ENCODE assay signal across 22 cellular contexts in the genomic region with DNA sequence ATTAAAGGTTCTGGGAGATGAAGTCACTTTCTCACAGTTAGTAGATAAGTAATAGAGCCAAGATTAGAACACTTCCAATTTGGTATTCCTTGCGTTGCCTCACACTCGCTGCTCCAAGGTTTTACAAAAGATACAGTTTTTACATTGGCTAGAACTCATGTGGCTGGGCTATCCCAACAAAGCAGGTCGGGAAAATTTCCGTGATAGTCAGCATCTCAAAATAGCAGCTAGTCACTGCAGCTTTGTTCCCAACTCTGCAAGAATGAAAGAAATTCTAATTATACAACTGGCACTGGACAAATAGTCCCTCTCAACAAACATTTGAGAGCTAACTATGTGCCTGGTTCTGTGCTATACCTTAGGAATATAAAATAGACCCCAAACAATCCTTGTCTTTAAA.
"Had no signal": no experiment of that assay in that cellular context is flagged by ENCODE, and none has a peak within 500 bp of the region (broad histone marks: within the 10 kb centered on the region; RNA-seq: fewer than 3 reads in every experiment).

No MANE protein-coding gene starts in this region.

- H3K36me3 ChIP-seq: breast epithelium, esophagus squamous epithelium, left lung, neutrophil, transverse colon, vagina had no signal

- H3K4me3 ChIP-seq: breast epithelium, esophagus squamous epithelium, left lung, transverse colon, vagina had no signal

- ATAC-seq: activated CD8-positive, alpha-beta T cell treated with anti-CD3 and anti-CD28 coated beads for 36 hours; activated naive CD8-positive, alpha-beta T cell treated with anti-CD3 and anti-CD28 coated beads, Interleukin-2, amount 50 U/mL, for 24 hours; left lung; natural killer cell had no signal

- H3K27ac ChIP-seq: breast epithelium, esophagus squamous epithelium, left lung, neutrophil, parathyroid adenoma, transverse colon, vagina had no signal

- H3K4me1 ChIP-seq: breast epithelium, esophagus squamous epithelium, left lung, parathyroid adenoma, vagina had no signal

- H3K27me3 ChIP-seq: breast epithelium, esophagus squamous epithelium, left lung, neutrophil, transverse colon, vagina had no signal

- H3K9me3 ChIP-seq: esophagus squamous epithelium, left lung, neutrophil, vagina had no signal

- DNase-seq: activated CD4-positive, alpha-beta T cell treated with anti-CD3 and anti-CD28 coated beads, Interleukin-2, amount 10 ng/mL, durations not matched to agents 24 days and 14 days; activated CD8-positive, alpha-beta T cell treated with anti-CD3 and anti-CD28 coated beads for 36 hours; activated naive CD4-positive, alpha-beta T cell treated with anti-CD3 and anti-CD28 coated beads, Interleukin-2, amount 10 ng/mL, durations not matched to agents 7 days and 5 days; activated naive CD8-positive, alpha-beta T cell treated with anti-CD3 and anti-CD28 coated beads, Interleukin-2, amount 50 U/mL, for 24 hours; activated T-cell treated with anti-CD3 and anti-CD28 coated beads, Interleukin-2, amount 50 U/mL, for 24 hours; cerebellar nuclear complex; effector memory CD4-positive, alpha-beta T cell; esophagus squamous epithelium; foreskin fibroblast; glutamatergic neuron; left lung; natural killer cell; stimulated activated CD4-positive, alpha-beta T cell treated with anti-CD3 and anti-CD28 coated beads, Interleukin-12 subunit alpha, Interleukin-12 subunit beta, amount 100 ng/mL, for 4 hours; stimulated activated CD4-positive, alpha-beta T cell treated with anti-CD3 and anti-CD28 coated beads, Interleukin-1b, Interleukin-23, amount 100 ng/mL, for 48 hours; stimulated activated CD8-positive, alpha-beta memory T cell treated with anti-CD3 and anti-CD28 coated beads, Interleukin-4, amount 100 ng/mL, for 48 hours; stimulated activated naive CD4-positive, alpha-beta T cell; T1000; transverse colon had no signal
